Comparison of ENCODE assay signal across 13 cellular contexts in the genomic region with DNA sequence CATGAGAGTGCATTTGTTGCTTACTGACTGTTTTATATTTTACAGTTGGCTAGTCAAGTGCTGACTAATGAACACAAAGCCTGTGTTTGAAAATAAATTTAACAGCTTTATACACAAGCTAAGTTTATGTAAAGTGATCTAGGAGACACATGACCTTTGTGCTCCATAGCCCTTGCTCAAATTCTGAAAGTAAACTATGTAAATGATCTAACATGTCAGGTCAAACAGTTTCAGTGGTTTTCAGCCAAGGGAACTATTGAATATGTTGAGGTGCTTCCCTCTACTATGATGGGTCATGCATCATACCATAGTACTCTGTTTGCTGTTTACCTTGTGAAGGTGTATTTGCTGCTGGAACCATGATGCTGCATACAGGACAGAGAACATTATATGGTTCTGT. TPM values are rescaled to one million over a fixed set of nuclear protein-coding genes. Genes with fewer than 3 reads are reported as not detected.
DNase-seq lines count a peak whose midpoint lies in the region; ATAC-seq and TF ChIP-seq lines count a peak whose summit lies in the region.
"Had no signal": no experiment of that assay in that cellular context is flagged by ENCODE, and none has a peak within 500 bp of the region (broad histone marks: within the 10 kb centered on the region; RNA-seq: fewer than 3 reads in every experiment).

No MANE protein-coding gene starts in this region.

- H3K4me1 Mint-ChIP-seq in activated B cell treated with CpG ODN at 0.5 μM for 24 hours, result peaks cover 19% of the 10 kb centered on the region
- H3K4me1 Mint-ChIP-seq in CD4-positive, alpha-beta memory T cell, result peaks cover 0 to 5% (median 1%) of the 10 kb centered on the region in 4 donors

- H3K27ac ChIP-seq in CD4-positive, alpha-beta memory T cell (ENCODE audit: low read depth, low read length), result no peak overlapping the region
- no peak overlapping the region for H3K27ac ChIP-seq in mammary epithelial cell (ENCODE audit: insufficient read depth, low read depth, low read length)
- H3K27ac ChIP-seq: uterus had no signal

- no peak for TF ChIP-seq CTCF in GM13976 (IDR thresholded peaks at IDR 0.05; ENCODE audit: borderline replicate concordance, control extremely low read depth, extremely low read depth, insufficient read depth, missing control alignments)
- TF ChIP-seq CTCF in activated B cell treated with CpG ODN at 0.5 μM for 24 hours (IDR thresholded peaks at IDR 0.05), result no peak
- TF ChIP-seq CTCF in mammary epithelial cell (conservative IDR thresholded peaks at IDR 0.05 in 1 of 2, IDR thresholded peaks at IDR 0.05 in 1 of 2; ENCODE audit: extremely low read depth in 1 of 2, insufficient read depth in 1 of 2, low read depth in 1 of 2, low read length in 2 of 2), result no peak

- ATAC-seq in GM19468 (IDR thresholded peaks at IDR 0.05; ENCODE audit: extremely low read depth, unreplicated experiment) (peak; percentile 97), HG03060 (IDR thresholded peaks at IDR 0.05; ENCODE audit: low read depth, unreplicated experiment) (peak; percentile 100), activated B cell treated with CpG ODN at 0.5 μM for 24 hours (ENCODE audit: low read depth) (peak; percentile 77)
- ATAC-seq: HCT116, natural killer cell had no signal

- intact Hi-C loops in activated B cell treated with CpG ODN at 0.5 μM for 24 hours (cut with micrococcal nuclease) (loop anchor here (2.0 kb wide), 1 partner anchor 37 kb away; the partner anchor contains the start of gene DIAPH2), mammary epithelial cell (cut with micrococcal nuclease) (no loop called here)
- intact Hi-C loops in CD4-positive, alpha-beta memory T cell (cut with micrococcal nuclease), result no loop called here

- no peaks in the 10 kb centered on the region for H3K4me1 ChIP-seq in CD4-positive, alpha-beta memory T cell (ENCODE audit: insufficient read depth, low read length)
- H3K4me1 ChIP-seq in mammary epithelial cell (ENCODE audit: insufficient read depth, low read length), result no peaks in the 10 kb centered on the region
- H3K4me1 ChIP-seq: uterus had no signal

- POLR2A ChIA-PET in activated B cell treated with CpG ODN at 0.5 μM for 24 hours (lab: Charles Lee), result no interaction called here
- POLR2A ChIA-PET in CD4-positive, alpha-beta memory T cell (lab: Charles Lee; ENCODE audit: partially characterized antibody), result interaction anchor here (1.5 kb wide), 1 partner anchor 35 kb away, joined by 5 read pairs; no protein-coding TSS in a partner anchor

- H3K9me3 ChIP-seq in CD4-positive, alpha-beta memory T cell (ENCODE audit: control insufficient read depth in 1 of 2, low read length in 2 of 2), result no peaks in the 10 kb centered on the region
- no peaks in the 10 kb centered on the region for H3K9me3 ChIP-seq in mammary epithelial cell (replicated peaks; ENCODE audit: insufficient read depth, low read length)
- H3K9me3 ChIP-seq: uterus had no signal

- CTCF ChIA-PET in activated B cell treated with CpG ODN at 0.5 μM for 24 hours (lab: Charles Lee), result no interaction called here
- CTCF ChIA-PET in CD4-positive, alpha-beta memory T cell (lab: Charles Lee; ENCODE audit: partially characterized antibody), result no interaction called here
- CTCF ChIA-PET in mammary epithelial cell (lab: Charles Lee; ENCODE audit: low non-redundant PET), result no interaction called here

- H3K9me3 Mint-ChIP-seq in activated B cell treated with CpG ODN at 0.5 μM for 24 hours, result no peaks in the 10 kb centered on the region
- H3K9me3 Mint-ChIP-seq in CD4-positive, alpha-beta memory T cell, result peaks cover 0 to 2% (median 0%) of the 10 kb centered on the region in 8 donors
- H3K9me3 Mint-ChIP-seq: natural killer cell had no signal

- H3K36me3 ChIP-seq in CD4-positive, alpha-beta memory T cell (ENCODE audit: insufficient read depth, low read length), result no peaks in the 10 kb centered on the region
- no peaks in the 10 kb centered on the region for H3K36me3 ChIP-seq in mammary epithelial cell (ENCODE audit: insufficient read depth, low read length)
- H3K36me3 ChIP-seq: uterus had no signal

- peaks cover 16% of the 10 kb centered on the region for H3K79me2 ChIP-seq in mammary epithelial cell (ENCODE audit: insufficient read depth, low read length)

- in situ Hi-C loops in GM13976 (cut with MboI; ENCODE audit: low sequenced_read_pairs, unreplicated experiment), result loop anchor here (25.0 kb wide), 1 partner anchor 91 kb away; no protein-coding TSS in a partner anchor
- in situ Hi-C loops in mammary epithelial cell (cut with MboI; ENCODE audit: low sequenced_read_pairs in 2 of 2), result no loop called here

- no peak overlapping the region for H3K27ac Mint-ChIP-seq in activated B cell treated with CpG ODN at 0.5 μM for 24 hours
- no peak overlapping the region for H3K27ac Mint-ChIP-seq in CD4-positive, alpha-beta memory T cell
- H3K27ac Mint-ChIP-seq: natural killer cell had no signal

- H3K27me3 ChIP-seq in CD4-positive, alpha-beta memory T cell (ENCODE audit: insufficient read depth, low read length), result no peaks in the 10 kb centered on the region
- H3K27me3 ChIP-seq in mammary epithelial cell (ENCODE audit: insufficient read depth, low read length), result no peaks in the 10 kb centered on the region
- H3K27me3 ChIP-seq: uterus had no signal

- no peak overlapping the region for H3K4me3 Mint-ChIP-seq in activated B cell treated with CpG ODN at 0.5 μM for 24 hours
- no peak overlapping the region for H3K4me3 Mint-ChIP-seq in CD4-positive, alpha-beta memory T cell
- H3K4me3 Mint-ChIP-seq: CD14-positive monocyte, natural killer cell had no signal

- no peak overlapping the region for H3K9ac ChIP-seq in mammary epithelial cell (ENCODE audit: insufficient read depth, low read length)

- H3K4me2 ChIP-seq in mammary epithelial cell (ENCODE audit: insufficient read depth, low read depth, low read length), result no peak overlapping the region

- H4K20me1 ChIP-seq in mammary epithelial cell (ENCODE audit: insufficient read depth, low read length), result no peaks in the 10 kb centered on the region

- no peaks in the 10 kb centered on the region for H3K36me3 Mint-ChIP-seq in activated B cell treated with CpG ODN at 0.5 μM for 24 hours (ENCODE audit: low read depth)
- H3K36me3 Mint-ChIP-seq in CD4-positive, alpha-beta memory T cell, result peaks cover 0 to 3% of the 10 kb centered on the region in 2 donors
- H3K36me3 Mint-ChIP-seq: natural killer cell had no signal

- H3K4me3 ChIP-seq in CD4-positive, alpha-beta memory T cell (ENCODE audit: low read length in 2 of 2), result no peak overlapping the region
- H3K4me3 ChIP-seq in mammary epithelial cell (replicated peaks in 1 of 3; ENCODE audit: insufficient read depth in 1 of 3, low read depth in 2 of 3, low read length in 3 of 3), result no peak overlapping the region
- H3K4me3 ChIP-seq: uterus had no signal

- H3K27me3 Mint-ChIP-seq in activated B cell treated with CpG ODN at 0.5 μM for 24 hours, result no peaks in the 10 kb centered on the region
- H3K27me3 Mint-ChIP-seq in CD4-positive, alpha-beta memory T cell, result no peaks in the 10 kb centered on the region

- DNase-seq in GM13976 (ENCODE audit: low spot score) (peak; percentile 36), activated B cell treated with CpG ODN at 0.5 μM for 24 hours (no peak), mesenteric fat pad (ENCODE audit: low spot score) (no peak), NCI-H2196 treated with DMSO at 0.1 percent for 48 hours (lab: John Stamatoyannopoulos, UW; ENCODE audit: unreplicated experiment) (no peak), mammary epithelial cell (no peak)
- DNase-seq in CD4-positive, alpha-beta memory T cell, result no peak
- DNase-seq: natural killer cell, NCI-H2227 treated with DMSO at 0.1 percent for 48 hours, uterus had no signal

- no peak overlapping the region for H2AFZ ChIP-seq in mammary epithelial cell (ENCODE audit: low read depth, low read length)

- dilution Hi-C loops in mammary epithelial cell (cut with HindIII; ENCODE audit: low sequenced_read_pairs), result no loop called here

- no TSS peak for BruUV-seq in mammary epithelial cell (replicated peaks; lab: Mats Ljungman, UMichigan)

RNA-seq across cellular contexts. Expression of gene DIAPH2, which starts 36.8 kb away (rescaled TPM):
- total RNA-seq in activated B cell treated with CpG ODN at 0.5 μM for 24 hours (16.5 and 20.5 TPM in 2 replicates), mesenteric fat pad (28.1 TPM), mammary epithelial cell (10 to 100 TPM; 12.5 to 17.8 TPM)
- 10 to 100 TPM; 11.0 to 12.1 TPM for total RNA-seq in CD4-positive, alpha-beta memory T cell
- polyA plus RNA-seq in CD4-positive, alpha-beta memory T cell, result 10 to 100 TPM in 1 of 2 donors, 1 to 10 TPM in 1; 9.6 to 13.8 TPM
- polyA plus RNA-seq in mammary epithelial cell, result 4.5 TPM
- polyA minus RNA-seq in mammary epithelial cell, result 7.1 TPM
